In the genomic region with DNA sequence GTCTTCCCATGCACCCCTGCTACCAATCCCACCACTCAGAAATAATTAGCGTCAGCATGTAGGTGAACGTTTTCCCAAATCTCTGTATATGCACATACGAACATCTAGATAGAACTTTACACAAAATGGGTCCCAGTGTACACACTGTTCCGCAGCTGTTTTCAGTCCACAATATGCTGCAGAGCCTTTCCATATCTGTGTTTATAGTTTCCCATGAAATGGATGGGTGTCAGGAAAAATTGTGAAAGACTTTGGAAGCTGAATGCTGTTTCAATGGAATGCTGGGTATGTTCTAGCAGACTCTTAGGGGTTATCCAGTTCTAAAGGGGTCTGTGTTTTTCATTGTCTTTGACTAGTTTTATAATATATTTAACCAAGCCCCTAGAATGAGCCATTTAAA, we compare ENCODE assay signal across 14 cellular contexts. TPM values are rescaled to one million over a fixed set of nuclear protein-coding genes. Genes with fewer than 3 reads are reported as not detected.
DNase-seq lines count a peak whose midpoint lies in the region; ATAC-seq and TF ChIP-seq lines count a peak whose summit lies in the region.
"Had no signal": no experiment of that assay in that cellular context is flagged by ENCODE, and none has a peak within 500 bp of the region (broad histone marks: within the 10 kb centered on the region; RNA-seq: fewer than 3 reads in every experiment).

No MANE protein-coding gene starts in this region.

- no peaks in the 10 kb centered on the region for H3K27me3 ChIP-seq in Caco-2 (replicated peaks; ENCODE audit: control insufficient read depth, insufficient read depth, low read length)
- no peaks in the 10 kb centered on the region for H3K27me3 ChIP-seq in left lung
- no peaks in the 10 kb centered on the region for H3K27me3 ChIP-seq in spleen (replicated peaks in 1 of 7)
- H3K27me3 ChIP-seq: neural progenitor cell had no signal

- intact Hi-C loops in Caco-2 (cut with micrococcal nuclease; ENCODE audit: unreplicated experiment) (no loop called here), left lung (cut with DNase I) (no loop called here), spleen (cut with DNase I; ENCODE audit: low total_unique reads) (no loop called here)

- H3K36me3 Mint-ChIP-seq in Caco-2 (ENCODE audit: insufficient read depth, unreplicated experiment) (peaks cover 5% of the 10 kb centered on the region), endothelial cell (ENCODE audit: low read depth, unreplicated experiment) (peaks cover 7% of the 10 kb centered on the region)

- H3K9me3 Mint-ChIP-seq in Caco-2 (ENCODE audit: unreplicated experiment), result no peaks in the 10 kb centered on the region
- H3K9me3 Mint-ChIP-seq in endothelial cell (ENCODE audit: unreplicated experiment), result no peaks in the 10 kb centered on the region
- H3K9me3 Mint-ChIP-seq: neural progenitor cell had no signal

- H3K36me3 ChIP-seq in Caco-2 (ENCODE audit: control insufficient read depth, insufficient read depth, low read length) (no peaks in the 10 kb centered on the region), left lung (no peaks in the 10 kb centered on the region), spleen (no peaks in the 10 kb centered on the region)
- H3K36me3 ChIP-seq: neural progenitor cell had no signal

- TF ChIP-seq CTCF in Caco-2 (IDR thresholded peaks at IDR 0.05; ENCODE audit: insufficient read depth in 1 of 2, low read depth in 1 of 2, low read length in 1 of 2, severe bottlenecking in 1 of 2, unreplicated experiment in 1 of 2) (no peak), endothelial cell (IDR thresholded peaks at IDR 0.05; ENCODE audit: unreplicated experiment) (no peak), left lung (IDR thresholded peaks at IDR 0.05) (no peak), spleen (IDR thresholded peaks at IDR 0.05 in 8 of 11, conservative IDR thresholded peaks at IDR 0.05 in 3 of 11) (no peak)

- POLR2A ChIA-PET in Caco-2 (lab: Charles Lee), result no interaction called here

- no peak for TF ChIP-seq POLR2A in spleen (IDR thresholded peaks at IDR 0.05)

- no TSS peak for BruUV-seq in Caco-2 (replicated peaks; lab: Mats Ljungman, UMichigan)

- H3K4me1 ChIP-seq in Caco-2 (peaks cover 38% of the 10 kb centered on the region), left lung (peaks cover 6 to 36% of the 10 kb centered on the region in 2 donors), spleen (peaks cover 14 to 88% (median 44%) of the 10 kb centered on the region in 6 donors)

- H3K4me1 Mint-ChIP-seq in Caco-2 (ENCODE audit: low read depth, unreplicated experiment) (peaks cover 20% of the 10 kb centered on the region), endothelial cell (ENCODE audit: unreplicated experiment) (peaks cover 54% of the 10 kb centered on the region)

- CTCF ChIA-PET in Caco-2 (lab: Charles Lee), result interaction anchor here (1.2 kb wide), 2 partner anchors 14 to 224 kb away, joined by 3 to 5 read pairs; a partner anchor contains a TSS

- peak; percentile 45 for ATAC-seq in left lung

- DNase-seq in Caco-2, result no peak
- no peak for DNase-seq in endothelial cell (ENCODE audit: low spot score)
- no peak for DNase-seq in left lung
- no peak for DNase-seq in spleen
- no peak for DNase-seq in SHP77 (lab: John Stamatoyannopoulos, UW)
- DNase-seq in activated T-cell treated with anti-CD3 and anti-CD28 coated beads, Interleukin-2, amount 50 U/mL, for 1 hour, result no peak
- DNase-seq in NK-92 (lab: John Stamatoyannopoulos, UW; ENCODE audit: unreplicated experiment), result no peak
- no peak for DNase-seq in DMS79 treated with DMSO at 0.1 percent for 48 hours (lab: John Stamatoyannopoulos, UW)
- DNase-seq: activated effector memory CD4-positive, alpha-beta T cell treated with anti-CD3 and anti-CD28 coated beads, Interleukin-2, amount 50 U/mL, for 16 hours; NCI-H187; NCI-H510A treated with DMSO at 0.1 percent for 48 hours; OCI-M1; stimulated activated naive CD8-positive, alpha-beta T cell treated with anti-CD3 and anti-CD28 coated beads, Interleukin-15, Interleukin-2, amounts not matched to agents 100 U/mL and 50 U/mL, for 24 hours had no signal

- H3K27ac Mint-ChIP-seq in Caco-2 (ENCODE audit: unreplicated experiment), result peak overlapping the region; percentile 77
- H3K27ac Mint-ChIP-seq in endothelial cell (ENCODE audit: unreplicated experiment), result peak overlapping the region; percentile 6
- H3K27ac Mint-ChIP-seq: neural progenitor cell had no signal

- H3K27ac ChIP-seq in left lung, result peak overlapping the region; percentile 65 to 66
- H3K27ac ChIP-seq in spleen, result peak overlapping the region in 6 of 8 donors; percentile 19 to 71 (median 58)
- H3K27ac ChIP-seq: neural progenitor cell had no signal

- no peaks in the 10 kb centered on the region for H3K9me3 ChIP-seq in Caco-2
- no peaks in the 10 kb centered on the region for H3K9me3 ChIP-seq in left lung
- H3K9me3 ChIP-seq in spleen, result no peaks in the 10 kb centered on the region

- H3K27me3 Mint-ChIP-seq in Caco-2 (ENCODE audit: insufficient read depth, unreplicated experiment) (no peaks in the 10 kb centered on the region), endothelial cell (ENCODE audit: unreplicated experiment) (no peaks in the 10 kb centered on the region)

- 82 to 94% (median 85%) methylated on average over 4 of the region's 4 CpGs for WGBS in spleen, 5 donors

- H3K4me3 Mint-ChIP-seq in Caco-2 (ENCODE audit: unreplicated experiment), result no peak overlapping the region
- peak overlapping the region; percentile 18 for H3K4me3 Mint-ChIP-seq in endothelial cell (ENCODE audit: unreplicated experiment)
- H3K4me3 Mint-ChIP-seq: neural progenitor cell had no signal

- H3K4me3 ChIP-seq in Caco-2 (ENCODE audit: low read depth, low read length), result no peak overlapping the region
- H3K4me3 ChIP-seq in left lung, result no peak overlapping the region
- no peak overlapping the region for H3K4me3 ChIP-seq in spleen
- H3K4me3 ChIP-seq: neural progenitor cell had no signal

RNA-seq across cellular contexts. Expression of a gene that starts 13.8 kb away (rescaled TPM):
- total RNA-seq in Caco-2 (2022) (7.7 and 8.9 TPM in 2 replicates), endothelial cell (ENCODE audit: unreplicated experiment) (163 TPM), left lung (10 to 100 TPM; 34.6 to 39.2 TPM), spleen (10 to 100 TPM; 47.2 to 85.2 (median 59.7) TPM)
- polyA plus RNA-seq in spleen, result 10 to 100 TPM; 15.5 to 25.0 (median 18.4) TPM

RNA-seq across cellular contexts. Expression of a gene that starts 42.6 kb away (rescaled TPM):
- 213 and 216 TPM in 2 replicates for total RNA-seq in Caco-2 (2022)
- 93.2 TPM for total RNA-seq in endothelial cell (ENCODE audit: unreplicated experiment)
- 100 to 1,000 TPM; 122 to 123 TPM for total RNA-seq in left lung
- total RNA-seq in spleen, result 100 to 1,000 TPM in 3 of 7 donors, 10 to 100 TPM in 4; 77.5 to 138 (median 98.7) TPM
- polyA plus RNA-seq in spleen, result 100 to 1,000 TPM in 1 of 3 donors, 10 to 100 TPM in 2; 61.9 to 130 (median 94.2) TPM

RNA-seq across cellular contexts. Expression of a gene that starts 55.7 kb away (rescaled TPM):
- total RNA-seq in Caco-2 (2022), result 45.3 and 45.9 TPM in 2 replicates
- 19.0 TPM for total RNA-seq in endothelial cell (ENCODE audit: unreplicated experiment)
- 10 to 100 TPM; 13.2 to 23.1 TPM for total RNA-seq in left lung
- 10 to 100 TPM; 13.3 to 32.1 (median 21.3) TPM for total RNA-seq in spleen
- polyA plus RNA-seq in spleen, result 10 to 100 TPM; 39.4 to 68.3 (median 58.2) TPM
